In genomic region chr2:8333832-8334187, GRCh38 we compare ENCODE assay signal across 6 cellular contexts.
DNase-seq lines count a peak whose midpoint lies in the region; ATAC-seq and TF ChIP-seq lines count a peak whose summit lies in the region.
"Not testable (repeated sequence)": the region's sequence is repeated elsewhere in the genome, so short reads cannot be mapped to it uniquely, and the experiment has no call there.

No MANE protein-coding gene starts in this region.

- H3K9me3 Mint-ChIP-seq in activated naive CD8-positive, alpha-beta T cell treated with anti-CD3 and anti-CD28 coated beads, Interleukin-2, amount 10 ng/mL, durations not matched to agents 7 days and 5 days; natural killer cell; neural progenitor cell: not testable (repeated sequence)

- peaks cover 24% of the 10 kb centered on the region for H3K4me1 Mint-ChIP-seq in activated naive CD8-positive, alpha-beta T cell treated with anti-CD3 and anti-CD28 coated beads, Interleukin-2, amount 10 ng/mL, durations not matched to agents 7 days and 5 days
- H3K4me1 Mint-ChIP-seq in natural killer cell (peaks cover 80 to 82% of the 10 kb centered on the region in 2 donors), neural progenitor cell (peaks cover 10% of the 10 kb centered on the region)

- POLR2A ChIA-PET in HEK293 (lab: Yijun Ruan, JAX); activated naive CD8-positive, alpha-beta T cell treated with anti-CD3 and anti-CD28 coated beads, Interleukin-2, amount 10 ng/mL, durations not matched to agents 7 days and 5 days (lab: Charles Lee): not testable (repeated sequence)

- H2AFZ ChIP-seq in neural progenitor cell (replicated peaks): not testable (repeated sequence)

- not testable (repeated sequence) for H3K4me3 Mint-ChIP-seq in activated naive CD8-positive, alpha-beta T cell treated with anti-CD3 and anti-CD28 coated beads, Interleukin-2, amount 10 ng/mL, durations not matched to agents 7 days and 5 days
- peak overlapping the region; percentile 22 for H3K4me3 Mint-ChIP-seq in natural killer cell
- H3K4me3 Mint-ChIP-seq in neural progenitor cell: peak overlapping the region; percentile 61

- not testable (repeated sequence) for H3K9ac ChIP-seq in neural progenitor cell

- H3K27me3 Mint-ChIP-seq in activated naive CD8-positive, alpha-beta T cell treated with anti-CD3 and anti-CD28 coated beads, Interleukin-2, amount 10 ng/mL, durations not matched to agents 7 days and 5 days; natural killer cell (ENCODE audit: low read depth in 2 of 2); neural progenitor cell (ENCODE audit: insufficient read depth, low read depth): not testable (repeated sequence)

- not testable (repeated sequence) for H3K36me3 ChIP-seq in HEK293 (ENCODE audit: control insufficient read depth in 2 of 2, insufficient read depth in 1 of 2, low read length in 2 of 2); neural progenitor cell

- H4K20me1 ChIP-seq in neural progenitor cell (ENCODE audit: low read depth): not testable (repeated sequence)

- H3K27me3 ChIP-seq in neural progenitor cell: not testable (repeated sequence)

- DNase-seq in activated naive CD8-positive, alpha-beta T cell treated with anti-CD3 and anti-CD28 coated beads, Interleukin-2, amount 10 ng/mL, durations not matched to agents 7 days and 5 days; natural killer cell; neural progenitor cell (ENCODE audit: low spot score): not testable (repeated sequence)
- DNase-seq in islet precursor cell: peak; percentile 2

- intact Hi-C loops in natural killer cell (cut with micrococcal nuclease): loop anchor here (2.0 kb wide), 1 partner anchor 31 kb away; no protein-coding TSS in a partner anchor

- H3K4me2 ChIP-seq in neural progenitor cell: not testable (repeated sequence)

- H3K27ac Mint-ChIP-seq in activated naive CD8-positive, alpha-beta T cell treated with anti-CD3 and anti-CD28 coated beads, Interleukin-2, amount 10 ng/mL, durations not matched to agents 7 days and 5 days: peak overlapping the region; percentile 10
- H3K27ac Mint-ChIP-seq in natural killer cell (peak overlapping the region; percentile 94 to 99), neural progenitor cell (peak overlapping the region; percentile 46)

- not testable (repeated sequence) for H3K9me3 ChIP-seq in HEK293 (ENCODE audit: control insufficient read depth, insufficient read depth, low read depth, low read length); neural progenitor cell (ENCODE audit: low read depth)

- not testable (repeated sequence) for H3K4me3 ChIP-seq in HEK293 (ENCODE audit: low read depth, low read length); neural progenitor cell

- H3K79me2 ChIP-seq in neural progenitor cell (ENCODE audit: low read depth): not testable (repeated sequence)

- not testable (repeated sequence) for H3K36me3 Mint-ChIP-seq in activated naive CD8-positive, alpha-beta T cell treated with anti-CD3 and anti-CD28 coated beads, Interleukin-2, amount 10 ng/mL, durations not matched to agents 7 days and 5 days; natural killer cell; neural progenitor cell

- not testable (repeated sequence) for H3F3A ChIP-seq in neural progenitor cell (ENCODE audit: low read depth)

- ATAC-seq in activated naive CD8-positive, alpha-beta T cell treated with anti-CD3 and anti-CD28 coated beads, Interleukin-2, amount 10 ng/mL, durations not matched to agents 7 days and 5 days (ENCODE audit: low read depth); natural killer cell: not testable (repeated sequence)

- TF ChIP-seq CTCF in HEK293 (tag by site-specific recombination; IDR thresholded peaks at IDR 0.05); natural killer cell (IDR thresholded peaks at IDR 0.05); neural progenitor cell (IDR thresholded peaks at IDR 0.05): not testable (repeated sequence)

- H3K4me1 ChIP-seq in HEK293 (ENCODE audit: control insufficient read depth, insufficient read depth, low read length); neural progenitor cell: not testable (repeated sequence)

- CTCF ChIA-PET in HEK293 (lab: Yijun Ruan, JAX): not testable (repeated sequence)

- H3K27ac ChIP-seq in HEK293 (ENCODE audit: extremely low read depth, low read depth, low read length); neural progenitor cell: not testable (repeated sequence)
- H3K27ac ChIP-seq in cingulate gyrus (ENCODE audit: low read depth, low read length): peak overlapping the region; percentile 19

TF ChIP-seq in HEK293, 187 proteins besides CTCF, POLR2A, EP300 and RAD21:
- TF ChIP-seq ZNF146 (tag by site-specific recombination; IDR thresholded peaks at IDR 0.05): peak; percentile 38; the same call in 1 of the 2 replicates
TF ChIP-seq in HEK293: peak in this region for 1; not testable (repeated sequence) for 186.

Comparison
In these comparisons a context has a peak if more than half of its experiments do, and no peak if none do; other contexts are left out.
1. H3K27ac Mint-ChIP-seq: peak in every context shown above with its lines; median percentile 96 in natural killer cell; 46 in neural progenitor cell; 10 in activated naive CD8-positive, alpha-beta T cell treated with anti-CD3 and anti-CD28 coated beads, Interleukin-2, amount 10 ng/mL, durations not matched to agents 7 days and 5 days.